Comparison of ENCODE assay signal across 8 cellular contexts in genomic region chr20:48760403-48760889, GRCh38.
DNase-seq lines count a peak whose midpoint lies in the region; ATAC-seq and TF ChIP-seq lines count a peak whose summit lies in the region.

No MANE protein-coding gene starts in this region.

- no peak for TF ChIP-seq EP300 in transverse colon (IDR thresholded peaks at IDR 0.05; ENCODE audit: low read depth)

- CTCF ChIA-PET in CD4-positive, alpha-beta memory T cell (lab: Charles Lee; ENCODE audit: partially characterized antibody): interaction anchor here (1.1 to 1.8 kb wide), 4 partner anchors 9 to 116 kb away, joined by 3 to 4 read pairs (median 4); no protein-coding TSS in a partner anchor
- CTCF ChIA-PET in T-cell (lab: Charles Lee): interaction anchor here in 1 of 2 donors (0.7 to 1.7 kb wide), 2 partner anchors 9 to 53 kb away, joined by 6 to 10 read pairs; no protein-coding TSS in a partner anchor

- H3K9me3 ChIP-seq in CD4-positive, alpha-beta memory T cell (ENCODE audit: control insufficient read depth in 1 of 2, low read length in 2 of 2): no peaks in the 10 kb centered on the region
- H3K9me3 ChIP-seq in transverse colon: no peaks in the 10 kb centered on the region

- H3K27ac Mint-ChIP-seq in CD4-positive, alpha-beta memory T cell: peak overlapping the region; percentile 87 to 99 (median 98)
- peak overlapping the region; percentile 93 to 94 for H3K27ac Mint-ChIP-seq in T-cell
- peak overlapping the region; percentile 96 for H3K27ac Mint-ChIP-seq in activated naive CD8-positive, alpha-beta T cell treated with anti-CD3 and anti-CD28 coated beads, Interleukin-2, amount 50 U/mL, for 24 hours

- peak overlapping the region; percentile 20 to 54 for H3K4me3 ChIP-seq in CD4-positive, alpha-beta memory T cell (ENCODE audit: low read length in 2 of 2)
- no peak overlapping the region for H3K4me3 ChIP-seq in transverse colon

- peak overlapping the region; percentile 70 to 89 (median 85) for H3K4me3 Mint-ChIP-seq in CD4-positive, alpha-beta memory T cell
- H3K4me3 Mint-ChIP-seq in T-cell: peak overlapping the region; percentile 67 to 76 (median 69)
- H3K4me3 Mint-ChIP-seq in activated naive CD8-positive, alpha-beta T cell treated with anti-CD3 and anti-CD28 coated beads, Interleukin-2, amount 50 U/mL, for 24 hours: peak overlapping the region; percentile 67

- peaks cover 0 to 4% (median under 1%) of the 10 kb centered on the region in 8 donors for H3K9me3 Mint-ChIP-seq in CD4-positive, alpha-beta memory T cell
- H3K9me3 Mint-ChIP-seq in T-cell: peaks cover 0 to 4% (median under 1%) of the 10 kb centered on the region in 3 donors
- peaks cover 15% of the 10 kb centered on the region for H3K9me3 Mint-ChIP-seq in activated naive CD8-positive, alpha-beta T cell treated with anti-CD3 and anti-CD28 coated beads, Interleukin-2, amount 50 U/mL, for 24 hours

- H3K4me1 Mint-ChIP-seq in CD4-positive, alpha-beta memory T cell: peaks cover 65 to 97% (median 82%) of the 10 kb centered on the region in 4 donors
- H3K4me1 Mint-ChIP-seq in T-cell: peaks cover 79 to 99% (median 90%) of the 10 kb centered on the region in 3 donors
- peaks cover 87% of the 10 kb centered on the region for H3K4me1 Mint-ChIP-seq in activated naive CD8-positive, alpha-beta T cell treated with anti-CD3 and anti-CD28 coated beads, Interleukin-2, amount 50 U/mL, for 24 hours

- intact Hi-C loops in CD4-positive, alpha-beta memory T cell (cut with micrococcal nuclease): loop anchor here (1.0 to 5.0 kb wide), 5 partner anchors 9 to 68 kb away; no protein-coding TSS in a partner anchor
- intact Hi-C loops in transverse colon (cut with DNase I; ENCODE audit: low total_unique reads): no loop called here

- peaks cover 87% of the 10 kb centered on the region for H3K4me1 ChIP-seq in CD4-positive, alpha-beta memory T cell (ENCODE audit: insufficient read depth, low read length)
- peaks cover 0 to 13% (median 0%) of the 10 kb centered on the region in 4 donors for H3K4me1 ChIP-seq in transverse colon

- TF ChIP-seq CTCF in transverse colon (IDR thresholded peaks at IDR 0.05): no peak

- no peaks in the 10 kb centered on the region for H3K27me3 ChIP-seq in CD4-positive, alpha-beta memory T cell (ENCODE audit: insufficient read depth, low read length)
- no peaks in the 10 kb centered on the region for H3K27me3 ChIP-seq in transverse colon

- peaks cover 28 to 31% of the 10 kb centered on the region in 2 donors for H3K36me3 Mint-ChIP-seq in CD4-positive, alpha-beta memory T cell
- peaks cover 28% of the 10 kb centered on the region for H3K36me3 Mint-ChIP-seq in T-cell
- peaks cover 47% of the 10 kb centered on the region for H3K36me3 Mint-ChIP-seq in activated naive CD8-positive, alpha-beta T cell treated with anti-CD3 and anti-CD28 coated beads, Interleukin-2, amount 50 U/mL, for 24 hours (ENCODE audit: low read depth)

- peaks cover 6% of the 10 kb centered on the region for H3K36me3 ChIP-seq in CD4-positive, alpha-beta memory T cell (ENCODE audit: insufficient read depth, low read length)
- H3K36me3 ChIP-seq in transverse colon: no peaks in the 10 kb centered on the region

- 52% methylated on average over 8 of the region's 8 CpGs; no CpG with 5 or more reads in 1 of the 2 donors for WGBS in transverse colon (ENCODE audit: low coverage in 1 of 2), 2 donors

- ATAC-seq in HG03064 (IDR thresholded peaks at IDR 0.05; ENCODE audit: low read depth, unreplicated experiment): peak; percentile 70
- peak; percentile 82 to 88 (median 86) for ATAC-seq in T-cell (replicated peaks in 1 of 4)
- ATAC-seq in activated naive CD8-positive, alpha-beta T cell treated with anti-CD3 and anti-CD28 coated beads, Interleukin-2, amount 50 U/mL, for 24 hours: peak; percentile 80
- ATAC-seq in HG03520 (IDR thresholded peaks at IDR 0.05; ENCODE audit: unreplicated experiment): no peak

- H3K27me3 Mint-ChIP-seq in CD4-positive, alpha-beta memory T cell: no peaks in the 10 kb centered on the region
- no peaks in the 10 kb centered on the region for H3K27me3 Mint-ChIP-seq in T-cell
- H3K27me3 Mint-ChIP-seq in activated naive CD8-positive, alpha-beta T cell treated with anti-CD3 and anti-CD28 coated beads, Interleukin-2, amount 50 U/mL, for 24 hours: no peaks in the 10 kb centered on the region

- in situ Hi-C loops in transverse colon (cut with MboI; ENCODE audit: low pct_ligation_motif_present in 1 of 4, low pct_unique_long_range_greater_than_20kb in 1 of 4, low sequenced_read_pairs in 3 of 4): no loop called here

- peak overlapping the region; percentile 86 for H3K27ac ChIP-seq in CD4-positive, alpha-beta memory T cell (ENCODE audit: low read depth, low read length)
- H3K27ac ChIP-seq in transverse colon: peak overlapping the region; percentile 48 to 61 (median 58)

- DNase-seq in CD4-positive, alpha-beta memory T cell: peak; percentile 82 to 92 (median 84)
- peak; percentile 36 to 86 (median 74) for DNase-seq in T-cell
- peak; percentile 68 for DNase-seq in activated naive CD8-positive, alpha-beta T cell treated with anti-CD3 and anti-CD28 coated beads, Interleukin-2, amount 50 U/mL, for 24 hours
- DNase-seq in medulla oblongata (ENCODE audit: extremely low spot score): peak; percentile 69
- DNase-seq in transverse colon: peak; percentile 32
- DNase-seq in NCI-H1048 (lab: John Stamatoyannopoulos, UW): no peak

- TF ChIP-seq POLR2A in transverse colon (IDR thresholded peaks at IDR 0.05): no peak

- POLR2A ChIA-PET in CD4-positive, alpha-beta memory T cell (lab: Charles Lee; ENCODE audit: partially characterized antibody): interaction anchor here (0.9 to 5.1 kb wide), 14 partner anchors 9 to 66 kb away, joined by 3 to 44 read pairs (median 5); partner anchors contain the start of gene PREX1
- POLR2A ChIA-PET in T-cell (lab: Charles Lee): no interaction called here

Comparison
In these comparisons a context has a peak if more than half of its experiments do, and no peak if none do; other contexts are left out.
1. H3K4me3 ChIP-seq: peak in CD4-positive, alpha-beta memory T cell (2 of 2); none in transverse colon (0 of 4).
2. Peak in every context shown above with its lines, with median percentiles within 50 percentile points of each other: H3K27ac Mint-ChIP-seq and H3K4me3 Mint-ChIP-seq.